ENCODE assay signal across 1 cellular context in the genomic region with DNA sequence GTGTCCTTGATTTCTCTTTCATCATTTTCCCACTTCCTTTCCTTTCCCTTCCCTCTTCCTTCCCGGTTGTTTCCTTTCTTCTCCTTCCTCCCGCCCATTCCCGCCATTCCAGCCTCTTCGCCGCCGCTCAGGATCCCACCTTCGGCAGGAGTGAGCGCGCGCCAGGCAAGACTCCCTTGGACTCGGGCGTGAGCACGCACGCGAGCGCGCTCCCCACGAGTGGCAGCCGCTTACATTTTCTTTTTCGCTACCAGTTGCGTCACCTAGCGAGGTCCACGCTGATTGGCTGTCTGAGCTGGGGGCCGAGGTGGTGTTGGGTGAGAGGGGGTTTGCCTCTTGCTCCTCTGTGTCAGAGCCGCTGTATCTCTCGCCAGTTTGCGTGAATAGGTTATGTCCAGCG.
TF ChIP-seq lines count a peak whose summit lies in the region.

No MANE protein-coding gene starts in this region.

TF ChIP-seq in SK-N-SH treated with all-trans-retinoic acid at 6 μM for 48 hours, 23 proteins besides CTCF, POLR2A, EP300 and RAD21 (continued from another document):
- TF ChIP-seq, protein P1, sequence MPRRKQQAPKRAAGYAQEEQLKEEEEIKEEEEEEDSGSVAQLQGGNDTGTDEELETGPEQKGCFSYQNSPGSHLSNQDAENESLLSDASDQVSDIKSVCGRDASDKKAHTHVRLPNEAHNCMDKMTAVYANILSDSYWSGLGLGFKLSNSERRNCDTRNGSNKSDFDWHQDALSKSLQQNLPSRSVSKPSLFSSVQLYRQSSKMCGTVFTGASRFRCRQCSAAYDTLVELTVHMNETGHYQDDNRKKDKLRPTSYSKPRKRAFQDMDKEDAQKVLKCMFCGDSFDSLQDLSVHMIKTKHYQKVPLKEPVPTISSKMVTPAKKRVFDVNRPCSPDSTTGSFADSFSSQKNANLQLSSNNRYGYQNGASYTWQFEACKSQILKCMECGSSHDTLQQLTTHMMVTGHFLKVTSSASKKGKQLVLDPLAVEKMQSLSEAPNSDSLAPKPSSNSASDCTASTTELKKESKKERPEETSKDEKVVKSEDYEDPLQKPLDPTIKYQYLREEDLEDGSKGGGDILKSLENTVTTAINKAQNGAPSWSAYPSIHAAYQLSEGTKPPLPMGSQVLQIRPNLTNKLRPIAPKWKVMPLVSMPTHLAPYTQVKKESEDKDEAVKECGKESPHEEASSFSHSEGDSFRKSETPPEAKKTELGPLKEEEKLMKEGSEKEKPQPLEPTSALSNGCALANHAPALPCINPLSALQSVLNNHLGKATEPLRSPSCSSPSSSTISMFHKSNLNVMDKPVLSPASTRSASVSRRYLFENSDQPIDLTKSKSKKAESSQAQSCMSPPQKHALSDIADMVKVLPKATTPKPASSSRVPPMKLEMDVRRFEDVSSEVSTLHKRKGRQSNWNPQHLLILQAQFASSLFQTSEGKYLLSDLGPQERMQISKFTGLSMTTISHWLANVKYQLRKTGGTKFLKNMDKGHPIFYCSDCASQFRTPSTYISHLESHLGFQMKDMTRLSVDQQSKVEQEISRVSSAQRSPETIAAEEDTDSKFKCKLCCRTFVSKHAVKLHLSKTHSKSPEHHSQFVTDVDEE (CRISPR knock-in tag; IDR thresholded peaks at IDR 0.05): no peak
- TF ChIP-seq ARNTL (CRISPR knock-in tag; IDR thresholded peaks at IDR 0.05; ENCODE audit: borderline replicate concordance, low read depth) (no peak), ZC3H10 (CRISPR knock-in tag; IDR thresholded peaks at IDR 0.05) (no peak)
- TF ChIP-seq, protein P2, sequence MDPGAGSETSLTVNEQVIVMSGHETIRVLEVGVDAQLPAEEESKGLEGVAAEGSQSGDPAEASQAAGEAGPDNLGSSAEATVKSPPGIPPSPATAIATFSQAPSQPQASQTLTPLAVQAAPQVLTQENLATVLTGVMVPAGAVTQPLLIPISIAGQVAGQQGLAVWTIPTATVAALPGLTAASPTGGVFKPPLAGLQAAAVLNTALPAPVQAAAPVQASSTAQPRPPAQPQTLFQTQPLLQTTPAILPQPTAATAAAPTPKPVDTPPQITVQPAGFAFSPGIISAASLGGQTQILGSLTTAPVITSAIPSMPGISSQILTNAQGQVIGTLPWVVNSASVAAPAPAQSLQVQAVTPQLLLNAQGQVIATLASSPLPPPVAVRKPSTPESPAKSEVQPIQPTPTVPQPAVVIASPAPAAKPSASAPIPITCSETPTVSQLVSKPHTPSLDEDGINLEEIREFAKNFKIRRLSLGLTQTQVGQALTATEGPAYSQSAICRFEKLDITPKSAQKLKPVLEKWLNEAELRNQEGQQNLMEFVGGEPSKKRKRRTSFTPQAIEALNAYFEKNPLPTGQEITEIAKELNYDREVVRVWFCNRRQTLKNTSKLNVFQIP (CRISPR knock-in tag; IDR thresholded peaks at IDR 0.05; ENCODE audit: borderline replicate concordance, low read depth): no peak
